In genomic region chr4:165418116-165418515, GRCh38 we compare ENCODE assay signal across 19 cellular contexts. TPM values are rescaled to one million over a fixed set of nuclear protein-coding genes. Genes with fewer than 3 reads are reported as not detected.
A peak's percentile ranks its signal among the peaks of the same experiment; 100 is the strongest.
DNase-seq lines count a peak whose midpoint lies in the region; ATAC-seq and TF ChIP-seq lines count a peak whose summit lies in the region.
"Had no signal": no experiment of that assay in that cellular context is flagged by ENCODE, and none has a peak within 500 bp of the region (broad histone marks: within the 10 kb centered on the region; RNA-seq: fewer than 3 reads in every experiment).

No MANE protein-coding gene starts in this region.

- TF ChIP-seq CTCF in left ventricle myocardium inferior (IDR thresholded peaks at IDR 0.05; ENCODE audit: borderline replicate concordance), result no peak
- no peak for TF ChIP-seq CTCF in type B pancreatic cell (conservative IDR thresholded peaks at IDR 0.05)

- no peaks in the 10 kb centered on the region for H3K36me3 ChIP-seq in left ventricle myocardium inferior
- H3K36me3 ChIP-seq: BE2C, HAP-1, Peyer's patch, SJSA1 had no signal

- no peak overlapping the region for H3K27ac Mint-ChIP-seq in type B pancreatic cell
- no peak overlapping the region for H3K27ac Mint-ChIP-seq in activated T-helper 2 cell treated with anti-CD3 and anti-CD28 coated beads, Interferon-gamma antibody, Interleukin-2, Interleukin-4, amounts not matched to agents 10 μg/mL and 5 μg/mL and 100 μg/mL, durations not matched to agents 14 hours and 24 hours and 36 hours
- H3K27ac Mint-ChIP-seq: CD4-positive, CD25-positive, alpha-beta regulatory T cell had no signal

- H3K4me1 Mint-ChIP-seq in type B pancreatic cell (ENCODE audit: unreplicated experiment), result no peaks in the 10 kb centered on the region
- H3K4me1 Mint-ChIP-seq in activated T-helper 2 cell treated with anti-CD3 and anti-CD28 coated beads, Interferon-gamma antibody, Interleukin-2, Interleukin-4, amounts not matched to agents 10 μg/mL and 5 μg/mL and 100 μg/mL, durations not matched to agents 14 hours and 24 hours and 36 hours (ENCODE audit: low read depth), result no peaks in the 10 kb centered on the region
- H3K4me1 Mint-ChIP-seq: CD4-positive, CD25-positive, alpha-beta regulatory T cell had no signal

- H3K27me3 ChIP-seq in left ventricle myocardium inferior (ENCODE audit: low read depth) (no peaks in the 10 kb centered on the region), layer of hippocampus (ENCODE audit: control insufficient read depth, insufficient read depth, low read length) (no peaks in the 10 kb centered on the region)
- H3K27me3 ChIP-seq: BE2C, Peyer's patch, SJSA1 had no signal

- H3K4me1 ChIP-seq in left ventricle myocardium inferior, result no peaks in the 10 kb centered on the region
- H3K4me1 ChIP-seq: BE2C, HAP-1, Peyer's patch, SJSA1 had no signal

- no peak for ATAC-seq in GM21576 (IDR thresholded peaks at IDR 0.05; ENCODE audit: unreplicated experiment)
- ATAC-seq: K562 had no signal

- no peak overlapping the region for H3K4me3 ChIP-seq in left ventricle myocardium inferior
- H3K4me3 ChIP-seq: HAP-1, K562, Peyer's patch, SJSA1 had no signal

- no peak overlapping the region for H3K4me3 Mint-ChIP-seq in type B pancreatic cell
- H3K4me3 Mint-ChIP-seq in activated T-helper 2 cell treated with anti-CD3 and anti-CD28 coated beads, Interferon-gamma antibody, Interleukin-2, Interleukin-4, amounts not matched to agents 10 μg/mL and 5 μg/mL and 100 μg/mL, durations not matched to agents 14 hours and 24 hours and 36 hours (ENCODE audit: low read depth), result no peak overlapping the region
- H3K4me3 Mint-ChIP-seq: CD4-positive, CD25-positive, alpha-beta regulatory T cell had no signal

- H3K27me3 Mint-ChIP-seq in type B pancreatic cell, result no peaks in the 10 kb centered on the region
- H3K27me3 Mint-ChIP-seq in activated T-helper 2 cell treated with anti-CD3 and anti-CD28 coated beads, Interferon-gamma antibody, Interleukin-2, Interleukin-4, amounts not matched to agents 10 μg/mL and 5 μg/mL and 100 μg/mL, durations not matched to agents 14 hours and 24 hours and 36 hours (ENCODE audit: low read depth), result peaks cover 10% of the 10 kb centered on the region

- no peaks in the 10 kb centered on the region for H3K36me3 Mint-ChIP-seq in type B pancreatic cell
- no peaks in the 10 kb centered on the region for H3K36me3 Mint-ChIP-seq in activated T-helper 2 cell treated with anti-CD3 and anti-CD28 coated beads, Interferon-gamma antibody, Interleukin-2, Interleukin-4, amounts not matched to agents 10 μg/mL and 5 μg/mL and 100 μg/mL, durations not matched to agents 14 hours and 24 hours and 36 hours (ENCODE audit: low read depth)
- H3K36me3 Mint-ChIP-seq: CD4-positive, CD25-positive, alpha-beta regulatory T cell had no signal

- intact Hi-C loops in left ventricle myocardium inferior (cut with micrococcal nuclease) (no loop called here), cardiac septum (cut with DNase I) (no loop called here)
- intact Hi-C loops in activated T-helper 2 cell treated with anti-CD3 and anti-CD28 coated beads, Interferon-gamma antibody, Interleukin-2, Interleukin-4, amounts not matched to agents 10 μg/mL and 5 μg/mL and 100 μg/mL, durations not matched to agents 14 hours and 24 hours and 36 hours (cut with micrococcal nuclease), result no loop called here

- H3K9me3 ChIP-seq in left ventricle myocardium inferior (replicated peaks), result no peaks in the 10 kb centered on the region
- H3K9me3 ChIP-seq: BE2C, HAP-1, Peyer's patch, SJSA1 had no signal

- no peaks in the 10 kb centered on the region for H3K9me3 Mint-ChIP-seq in type B pancreatic cell
- H3K9me3 Mint-ChIP-seq in activated T-helper 2 cell treated with anti-CD3 and anti-CD28 coated beads, Interferon-gamma antibody, Interleukin-2, Interleukin-4, amounts not matched to agents 10 μg/mL and 5 μg/mL and 100 μg/mL, durations not matched to agents 14 hours and 24 hours and 36 hours, result no peaks in the 10 kb centered on the region

- H3K27ac ChIP-seq in left ventricle myocardium inferior (replicated peaks) (peak overlapping the region; percentile 45), layer of hippocampus (ENCODE audit: low read depth, low read length) (peak overlapping the region; percentile 23)
- H3K27ac ChIP-seq: Peyer's patch, SJSA1 had no signal

- no peak for DNase-seq in left ventricle myocardium inferior
- DNase-seq in cardiac septum (ENCODE audit: low spot score), result no peak
- DNase-seq in cerebellar cortex (ENCODE audit: low spot score), result peak; percentile 96
- DNase-seq in type B pancreatic cell (ENCODE audit: extremely low spot score, unreplicated experiment), result no peak
- DNase-seq in activated T-helper 2 cell treated with anti-CD3 and anti-CD28 coated beads, Interferon-gamma antibody, Interleukin-2, Interleukin-4, amounts not matched to agents 10 μg/mL and 5 μg/mL and 100 μg/mL, durations not matched to agents 14 hours and 24 hours and 36 hours (ENCODE audit: low spot score), result no peak
- DNase-seq: BE2C; CD4-positive, CD25-positive, alpha-beta regulatory T cell; COR-L47; DMS153; GF-D8; NCI-H1105 treated with DMSO at 0.1 percent for 48 hours; NCI-H748 treated with DMSO at 0.1 percent for 48 hours; NK-92 treated with Interleukin-12 subunit alpha and Interleukin-12 subunit beta, amount 100 ng/mL, for 24 hours; Peyer's patch had no signal

RNA-seq across cellular contexts. Expression of gene CPE, which starts 39.3 kb away (rescaled TPM):
- total RNA-seq in left ventricle myocardium inferior (43.2 TPM), cardiac septum (43.5 TPM), type B pancreatic cell (ENCODE audit: low replicate concordance) (111 and 149 TPM in 2 replicates)
- 0.18 and 0.30 TPM in 2 replicates for total RNA-seq in activated T-helper 2 cell treated with anti-CD3 and anti-CD28 coated beads, Interferon-gamma antibody, Interleukin-2, Interleukin-4, amounts not matched to agents 10 μg/mL and 5 μg/mL and 100 μg/mL, durations not matched to agents 14 hours and 24 hours and 36 hours

Comparison
In these comparisons a context has a peak if more than half of its experiments do, and no peak if none do; other contexts are left out.
1. RNA of gene CPE, which starts 39.3 kb away (total RNA-seq): 111 to 149 TPM in type B pancreatic cell, 43.5 TPM in cardiac septum (single experiment) and 43.2 TPM in left ventricle myocardium inferior (single experiment); 0.18 to 0.30 TPM in activated T-helper 2 cell treated with anti-CD3 and anti-CD28 coated beads, Interferon-gamma antibody, Interleukin-2, Interleukin-4, amounts not matched to agents 10 μg/mL and 5 μg/mL and 100 μg/mL, durations not matched to agents 14 hours and 24 hours and 36 hours; every median in the first group is over 10 times any median in the second.